Comparison of ENCODE assay signal across 8 cellular contexts in the genomic region with DNA sequence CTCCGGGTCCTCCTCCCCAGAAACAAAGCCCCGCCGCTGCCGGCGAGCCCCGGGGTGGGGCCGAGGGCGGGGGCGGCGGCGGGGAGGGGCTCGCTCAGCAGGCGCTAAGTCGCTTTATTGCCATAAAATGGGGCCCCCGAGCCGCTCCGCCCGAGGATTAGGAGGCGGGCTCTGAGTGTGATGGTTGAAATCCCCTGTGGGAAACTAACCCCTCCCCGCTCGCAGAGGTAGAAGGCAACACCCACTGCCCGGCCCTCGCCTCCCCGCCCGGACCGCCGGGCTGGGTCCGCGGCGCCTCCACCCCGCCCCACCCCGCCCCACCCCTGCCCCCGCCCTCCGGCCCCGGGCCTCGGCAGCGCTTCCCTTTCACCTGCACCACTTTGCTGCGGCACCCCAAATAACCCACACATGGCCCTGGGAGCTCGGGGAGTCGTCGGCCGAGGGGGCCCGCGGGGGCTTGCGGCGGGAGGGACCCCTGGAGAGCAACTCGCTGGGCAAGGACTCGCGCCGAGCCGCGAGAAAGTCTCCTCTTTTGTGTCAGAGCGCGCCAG. TPM values are rescaled to one million over a fixed set of nuclear protein-coding genes. Genes with fewer than 3 reads are reported as not detected.
DNase-seq lines count a peak whose midpoint lies in the region; ATAC-seq, FAIRE-seq and TF ChIP-seq lines count a peak whose summit lies in the region.

A gene (minus strand): TSS at position 179 of the 551 bp plus-strand sequence.

- TF ChIP-seq CTCF in prostate gland (IDR thresholded peaks at IDR 0.05): no peak

- ATAC-seq in HG02623 (IDR thresholded peaks at IDR 0.05; ENCODE audit: unreplicated experiment): peak; percentile 55
- ATAC-seq in left cardiac atrium: peak; percentile 78 to 89

- H3K27me3 ChIP-seq in prostate gland (replicated peaks; ENCODE audit: insufficient read depth): no peaks in the 10 kb centered on the region

- FAIRE-seq in GM12891 (lab: Jason Lieb, UNC) (peak; percentile 72), urothelium cell line (lab: Jason Lieb, UNC) (no peak)

- intact Hi-C loops in left cardiac atrium (cut with DNase I) (loop anchor here (5.0 to 10.0 kb wide), 2 partner anchors 70 to 297 kb away; no protein-coding TSS in a partner anchor), prostate gland (cut with DNase I) (loop anchor here (5.0 to 10.0 kb wide), 4 partner anchors 72 to 367 kb away; no protein-coding TSS in a partner anchor)

- peak within 1 kb of the TSS; percentile 77 to 88 for H3K4me3 ChIP-seq in prostate gland

- no peaks in the 10 kb centered on the region for H3K9me3 ChIP-seq in prostate gland

- no peaks in the 10 kb centered on the region for H3K4me1 ChIP-seq in prostate gland (replicated peaks)

- TF ChIP-seq POLR2A in GM12891 (IDR thresholded peaks at IDR 0.05; ENCODE audit: low read depth, low read length) (no peak), prostate gland (IDR thresholded peaks at IDR 0.05) (no peak)

- DNase-seq in GM12891 (ENCODE audit: insufficient read length, low spot score): peak; percentile 55
- DNase-seq in NCI-H1105 treated with DMSO at 0.1 percent for 48 hours (lab: John Stamatoyannopoulos, UW): peak; percentile 88
- DNase-seq in T follicular helper cell (ENCODE audit: low read depth): peak; percentile 89
- DNase-seq in activated naive CD8-positive, alpha-beta T cell treated with anti-CD3 and anti-CD28 coated beads, Interleukin-2, amount 50 U/mL, for 16 hours (ENCODE audit: low read depth, low spot score): peak; percentile 83
- peak; percentile 89 for DNase-seq in left cardiac atrium
- DNase-seq in prostate gland (ENCODE audit: low spot score): peak; percentile 72
- peak; percentile 80 for DNase-seq in urothelium cell line (ENCODE audit: low spot score)

- H3K27ac ChIP-seq in prostate gland: peak within 1 kb of the TSS; percentile 85 to 86

- WGBS in prostate gland: 2% methylated on average over 30 of the region's 54 CpGs

- H3K36me3 ChIP-seq in prostate gland: no peaks in the 10 kb centered on the region

TF ChIP-seq in GM12891, 5 proteins besides CTCF, POLR2A, EP300 and RAD21:
- TF ChIP-seq POU2F2 (IDR thresholded peaks at IDR 0.05; ENCODE audit: low read depth, low read length): no peak
- TF ChIP-seq POLR2AphosphoS5 (IDR thresholded peaks at IDR 0.05; ENCODE audit: low read depth, low read length): no peak
- no peak for TF ChIP-seq TAF1 (IDR thresholded peaks at IDR 0.05; ENCODE audit: low read depth, low read length)
- TF ChIP-seq PAX5 (IDR thresholded peaks at IDR 0.05; ENCODE audit: insufficient read depth, low read length, severe bottlenecking): no peak
- no peak for TF ChIP-seq SPI1 (IDR thresholded peaks at IDR 0.05; ENCODE audit: low read depth, low read length)

RNA-seq across cellular contexts. Expression of the gene that starts here (rescaled TPM):
- polyA plus RNA-seq in GM12891 (2012; ENCODE audit: low read depth, missing spikeins): 0.51 TPM
- total RNA-seq in left cardiac atrium: 10 to 100 TPM; 13.9 to 14.0 TPM
- total RNA-seq in prostate gland: 1 to 10 TPM; 2.8 to 9.7 TPM

Comparison
In these comparisons a context has a peak if more than half of its experiments do, and no peak if none do; other contexts are left out.
1. Peak in every context shown above with its lines: DNase-seq, ATAC-seq, H3K4me3 ChIP-seq and H3K27ac ChIP-seq.